12 cellular contexts compared by ENCODE assay signal in the genomic region with DNA sequence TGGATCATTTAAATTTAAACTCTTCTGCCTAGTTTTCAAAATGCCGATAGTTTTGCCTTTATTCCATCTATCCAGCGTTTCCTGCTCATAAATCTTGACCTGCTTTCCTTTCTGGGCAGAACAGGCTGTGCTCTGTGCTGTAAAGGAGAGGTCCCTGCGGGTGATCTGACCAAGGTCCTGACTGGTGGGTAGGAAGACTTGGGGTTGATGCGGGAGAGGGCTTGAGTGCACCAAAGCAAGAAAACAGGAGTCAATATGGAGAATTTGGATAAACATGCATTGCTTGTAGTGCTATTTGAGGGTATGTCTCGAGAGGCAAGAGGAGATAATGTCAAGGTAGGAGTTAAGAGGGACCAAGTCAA.
DNase-seq lines count a peak whose midpoint lies in the region; ATAC-seq and TF ChIP-seq lines count a peak whose summit lies in the region.
"Had no signal": no experiment of that assay in that cellular context is flagged by ENCODE, and none has a peak within 500 bp of the region (broad histone marks: within the 10 kb centered on the region; RNA-seq: fewer than 3 reads in every experiment).

No MANE protein-coding gene starts in this region.

- ATAC-seq in GM19452 (IDR thresholded peaks at IDR 0.05; ENCODE audit: unreplicated experiment) (peak; percentile 2), HG02943 (IDR thresholded peaks at IDR 0.05; ENCODE audit: low read depth, unreplicated experiment) (peak; percentile 3), HG02970 (IDR thresholded peaks at IDR 0.05; ENCODE audit: low FRiP score, unreplicated experiment) (no peak), GM19023 (IDR thresholded peaks at IDR 0.05; ENCODE audit: unreplicated experiment) (no peak), HG02852 (IDR thresholded peaks at IDR 0.05; ENCODE audit: unreplicated experiment) (no peak)

- no peaks in the 10 kb centered on the region for H3K36me3 ChIP-seq in OCI-LY7 (ENCODE audit: insufficient read depth, low read length)

- H3K27ac ChIP-seq in OCI-LY7 (ENCODE audit: low read depth, low read length, poor library complexity, severe bottlenecking), result peak overlapping the region; percentile 88
- H3K27ac ChIP-seq: HL-60 had no signal

- peak overlapping the region; percentile 97 for H3K4me2 ChIP-seq in OCI-LY7 (ENCODE audit: low read length)

- H3K9me2 ChIP-seq in OCI-LY7 (ENCODE audit: insufficient read depth, low read length), result no peaks in the 10 kb centered on the region

- no peaks in the 10 kb centered on the region for H4K20me1 ChIP-seq in OCI-LY7 (ENCODE audit: insufficient read depth, low read length)

- H2AFZ ChIP-seq in OCI-LY7 (ENCODE audit: low read length), result no peak overlapping the region

- H3K79me2 ChIP-seq in OCI-LY7 (ENCODE audit: insufficient read depth, low read depth, low read length), result no peaks in the 10 kb centered on the region

- H3K4me3 ChIP-seq in AG10803 (ENCODE audit: low read length), result no peak overlapping the region
- H3K4me3 ChIP-seq in OCI-LY7 (ENCODE audit: low read depth, low read length, poor library complexity, severe bottlenecking), result peak overlapping the region; percentile 65

- intact Hi-C loops in OCI-LY7 (cut with micrococcal nuclease; ENCODE audit: unreplicated experiment), result loop anchor here (2.0 to 10.0 kb wide), 3 partner anchors 626 to 1552 kb away; a partner anchor contains a TSS

- CTCF ChIA-PET in OCI-LY7 (lab: Charles Lee; ENCODE audit: unreplicated experiment), result interaction anchor here (0.6 kb wide), 1 partner anchor 593 kb away, joined by 3 read pairs; no protein-coding TSS in a partner anchor

- H3K9me3 ChIP-seq in OCI-LY7 (ENCODE audit: low read length), result no peaks in the 10 kb centered on the region

- DNase-seq in AG10803 (ENCODE audit: low read depth), result peak; percentile 20
- DNase-seq in OCI-LY7 (ENCODE audit: low spot score), result no peak
- DNase-seq in NCI-H2029 treated with DMSO at 0.1 percent for 48 hours (lab: John Stamatoyannopoulos, UW), result no peak
- DNase-seq: NCI-H345, occipital lobe, T-helper 9 cell had no signal

- TF ChIP-seq CTCF in AG10803 (conservative IDR thresholded peaks at IDR 0.05; ENCODE audit: low read length) (no peak), OCI-LY7 (conservative IDR thresholded peaks at IDR 0.05; ENCODE audit: low read length) (no peak)

- POLR2A ChIA-PET in OCI-LY7 (lab: Charles Lee), result no interaction called here

- no TSS peak for BruUV-seq in OCI-LY7 (replicated peaks; lab: Mats Ljungman, UMichigan)

- H3K4me1 ChIP-seq in OCI-LY7 (ENCODE audit: insufficient read depth, low read length, poor library complexity, severe bottlenecking), result peaks cover 70% of the 10 kb centered on the region

Comparison
In these comparisons a context has a peak if more than half of its experiments do, and no peak if none do; other contexts are left out.
1. ATAC-seq: peak in GM19452 (single experiment) and HG02943 (single experiment); none in HG02970 (single experiment), GM19023 (single experiment) and HG02852 (single experiment).